In genomic region chr7:74656421-74656910, GRCh38 we compare ENCODE assay signal across 8 cellular contexts. TPM values are rescaled to one million over a fixed set of nuclear protein-coding genes. Genes with fewer than 3 reads are reported as not detected.
DNase-seq lines count a peak whose midpoint lies in the region; ATAC-seq, FAIRE-seq and TF ChIP-seq lines count a peak whose summit lies in the region.

No MANE protein-coding gene starts in this region.

- CTCF ChIA-PET in RWPE1 (lab: Yijun Ruan, JAX): interaction anchor here (0.6 to 1.2 kb wide), 5 partner anchors 14 to 247 kb away, joined by 3 to 10 read pairs (median 4); no protein-coding TSS in a partner anchor

- peak overlapping the region; percentile 88 for H3K4me3 Mint-ChIP-seq in activated naive CD8-positive, alpha-beta T cell

- H3K4me1 Mint-ChIP-seq in activated naive CD8-positive, alpha-beta T cell (ENCODE audit: low read depth): peaks cover 53% of the 10 kb centered on the region

- POLR2A ChIA-PET in RWPE1 (lab: Yijun Ruan, JAX; ENCODE audit: low non-redundant PET): no interaction called here

- peak; percentile 45 for DNase-seq in HuH-7 (ENCODE audit: low spot score)
- no peak for DNase-seq in RWPE1 (ENCODE audit: low spot score)
- peak; percentile 62 to 79 (median 75) for DNase-seq in heart left ventricle
- DNase-seq in pons (ENCODE audit: low spot score): peak; percentile 73
- DNase-seq in urothelium cell line (ENCODE audit: low spot score): peak; percentile 39

- peaks cover 0 to 41% (median 32%) of the 10 kb centered on the region in 12 donors for H3K4me1 ChIP-seq in heart left ventricle

- H3K27ac ChIP-seq in C4-2B (peak overlapping the region; percentile 100), RWPE1 (peak overlapping the region; percentile 98), heart left ventricle (peak overlapping the region; percentile 97 to 100 (median 100))

- H3K27ac Mint-ChIP-seq in activated naive CD8-positive, alpha-beta T cell: peak overlapping the region; percentile 88

- H3K9me3 Mint-ChIP-seq in activated naive CD8-positive, alpha-beta T cell (ENCODE audit: low read depth): no peaks in the 10 kb centered on the region

- ATAC-seq in heart left ventricle: peak in 3 of 4 donors; percentile 22 to 52 (median 27)
- no peak for ATAC-seq in HG02884 (IDR thresholded peaks at IDR 0.05; ENCODE audit: unreplicated experiment)

- no peaks in the 10 kb centered on the region for H3K9me3 ChIP-seq in heart left ventricle

- no peaks in the 10 kb centered on the region for H3K27me3 Mint-ChIP-seq in activated naive CD8-positive, alpha-beta T cell

- intact Hi-C loops in heart left ventricle (cut with DNase I): loop anchor here in 6 of 10 donors (5.0 to 10.0 kb wide), 5 partner anchors 34 to 202 kb away; partner anchors contain the start of gene GTF2IRD1 (in 4 of the 6)

- no peaks in the 10 kb centered on the region for H3K36me3 ChIP-seq in heart left ventricle

- 0 to 1% (median 0%) methylated on average over 23 to 24 of the region's 24 CpGs for WGBS in heart left ventricle, 4 donors

- no peak for TF ChIP-seq POLR2A in heart left ventricle (IDR thresholded peaks at IDR 0.05)

- no peaks in the 10 kb centered on the region for H3K27me3 ChIP-seq in heart left ventricle

- no peak for FAIRE-seq in urothelium cell line (lab: Jason Lieb, UNC)

- peak overlapping the region; percentile 72 to 100 (median 99) for H3K4me3 ChIP-seq in heart left ventricle

- H3K36me3 Mint-ChIP-seq in activated naive CD8-positive, alpha-beta T cell: peaks cover 4% of the 10 kb centered on the region

- no peak for TF ChIP-seq CTCF in C4-2B (conservative IDR thresholded peaks at IDR 0.05)
- TF ChIP-seq CTCF in RWPE1 (conservative IDR thresholded peaks at IDR 0.05; ENCODE audit: low read depth): peak; percentile 15; the same call in 1 of the 2 replicates
- peak in 5 of 12 donors; percentile 11 to 50 (median 38) for TF ChIP-seq CTCF in heart left ventricle (IDR thresholded peaks at IDR 0.05)

RNA-seq across cellular contexts. Expression of gene GTF2I, which starts 1.1 kb away (rescaled TPM):
- total RNA-seq in heart left ventricle: 100 to 1,000 TPM in 7 of 9 donors, 10 to 100 TPM in 2; 76.7 to 135 (median 118) TPM
- polyA plus RNA-seq in heart left ventricle: 10 to 100 TPM; 28.8 to 38.7 TPM
